Comparison of ENCODE assay signal across 8 cellular contexts in genomic region chr3:36992806-36993325, GRCh38. TPM values are rescaled to one million over a fixed set of nuclear protein-coding genes. Genes with fewer than 3 reads are reported as not detected.
DNase-seq lines count a peak whose midpoint lies in the region; ATAC-seq and TF ChIP-seq lines count a peak whose summit lies in the region.

EPM2AIP1 (minus strand) TSS chr3:36993131; CDS start chr3:36993077, 54 bp downstream.

- H3K4me3 ChIP-seq in KMS-11 (IDR thresholded peaks at IDR 0.05; ENCODE audit: insufficient read depth, low read depth, low read length) = peak within 1 kb of the TSS; percentile 28
- peak within 1 kb of the TSS; percentile 66 to 89 (median 78) for H3K4me3 ChIP-seq in breast epithelium

- H3K9me3 ChIP-seq in breast epithelium = no peaks in the 10 kb centered on the region

- TF ChIP-seq POLR2A in GM10847 (IDR thresholded peaks at IDR 0.05; ENCODE audit: extremely low read depth, insufficient read length) = peak; percentile 89
- peak; percentile 71 for TF ChIP-seq POLR2A in breast epithelium (IDR thresholded peaks at IDR 0.05)

- no peaks in the 10 kb centered on the region for H4K20me1 ChIP-seq in KMS-11 (ENCODE audit: insufficient read depth)

- TF ChIP-seq CTCF in KMS-11 (conservative IDR thresholded peaks at IDR 0.05; ENCODE audit: low read depth, low read length) (no peak), breast epithelium (IDR thresholded peaks at IDR 0.05) (peak; percentile 35 to 44 (median 40))

- DNase-seq in breast epithelium (ENCODE audit: low spot score in 2 of 2) = no peak
- DNase-seq in left lobe of liver (ENCODE audit: low spot score) = peak; percentile 100
- no peak for DNase-seq in substantia nigra (lab: John Stamatoyannopoulos, UW)
- no peak for DNase-seq in cerebellar nuclear complex (lab: John Stamatoyannopoulos, UW)
- DNase-seq in GDM1 (lab: John Stamatoyannopoulos, UW) = no peak

- H3K4me1 ChIP-seq in KMS-11 (ENCODE audit: low read depth, poor library complexity, severe bottlenecking) (peaks cover 31% of the 10 kb centered on the region), breast epithelium (peaks cover 2 to 9% of the 10 kb centered on the region in 2 donors)

- peak within 1 kb of the TSS; percentile 79 for H3K4me2 ChIP-seq in KMS-11

- H3K27ac ChIP-seq in KMS-11 (peak within 1 kb of the TSS; percentile 93), breast epithelium (peak within 1 kb of the TSS; percentile 99), substantia nigra (ENCODE audit: low read depth, low read length, poor library complexity, severe bottlenecking) (peak within 1 kb of the TSS; percentile 100)

- peaks cover 45% of the 10 kb centered on the region for H3K79me2 ChIP-seq in KMS-11 (ENCODE audit: insufficient read depth, low read depth)

- H3K9ac ChIP-seq in KMS-11 = peak within 1 kb of the TSS; percentile 90

- intact Hi-C loops in breast epithelium (cut with DNase I; ENCODE audit: low total_unique reads) = no loop called here

- peak within 1 kb of the TSS; percentile 49 for H2AFZ ChIP-seq in KMS-11 (ENCODE audit: low read depth)

- ATAC-seq in GM21619 (IDR thresholded peaks at IDR 0.05; ENCODE audit: unreplicated experiment) (peak; percentile 84), left lobe of liver (peak; percentile 90)

- H3K36me3 ChIP-seq in KMS-11 (ENCODE audit: insufficient read depth) (no peaks in the 10 kb centered on the region), breast epithelium (no peaks in the 10 kb centered on the region)

- H3K27me3 ChIP-seq in KMS-11 (ENCODE audit: insufficient read depth, low read depth) (no peaks in the 10 kb centered on the region), breast epithelium (no peaks in the 10 kb centered on the region)

RNA-seq across cellular contexts. Expression of gene EPM2AIP1, which starts in this region (rescaled TPM):
- total RNA-seq in breast epithelium (10 to 100 TPM; 13.8 to 25.5 (median 14.1) TPM), left lobe of liver (7.4 TPM)
